In genomic region chr2:61362873-61363272, GRCh38 we compare ENCODE assay signal across 23 cellular contexts.
DNase-seq lines count a peak whose midpoint lies in the region; ATAC-seq and FAIRE-seq lines count a peak whose summit lies in the region.
"Had no signal": no experiment of that assay in that cellular context is flagged by ENCODE, and none has a peak within 500 bp of the region (broad histone marks: within the 10 kb centered on the region; RNA-seq: fewer than 3 reads in every experiment).

No MANE protein-coding gene starts in this region.

- H3K9me3 ChIP-seq in MG63: peaks cover 2% of the 10 kb centered on the region; the same call in 1 of the 2 replicates
- H3K9me3 ChIP-seq: BE2C had no signal

- H3K27ac Mint-ChIP-seq in activated T-cell treated with anti-CD3 and anti-CD28 coated beads, Interleukin-2, amount 50 U/mL, for 24 hours: peak overlapping the region; percentile 50
- no peak overlapping the region for H3K27ac Mint-ChIP-seq in activated T-cell treated with anti-CD3 and anti-CD28 coated beads, Interleukin-2, amount 50 U/mL, for 72 hours
- peak overlapping the region; percentile 21 to 71 for H3K27ac Mint-ChIP-seq in natural killer cell treated with Interleukin-12 subunit alpha and Interleukin-12 subunit beta and Interleukin-15 and Interleukin-18, amount 100 ng/mL, for 72 hours
- H3K27ac Mint-ChIP-seq: CD14-positive monocyte; CD4-positive, alpha-beta T cell; GM23338; H9 had no signal

- ATAC-seq in activated T-cell treated with anti-CD3 and anti-CD28 coated beads, Interleukin-2, amount 50 U/mL, for 72 hours (replicated peaks in 1 of 2): no peak
- peak; percentile 6 to 52 for ATAC-seq in natural killer cell treated with Interleukin-12 subunit alpha and Interleukin-12 subunit beta and Interleukin-15 and Interleukin-18, amount 100 ng/mL, for 72 hours
- ATAC-seq in GM19467 (IDR thresholded peaks at IDR 0.05; ENCODE audit: unreplicated experiment): no peak
- ATAC-seq: GM23338, HCT116 had no signal

- no peaks in the 10 kb centered on the region for H3K27me3 ChIP-seq in MG63
- H3K27me3 ChIP-seq: BE2C; BLaER1 treated with 17β-estradiol and CSF1 and Interleukin-3, amounts not matched to agents 10 nM and 100 nM had no signal

- H3K4me3 Mint-ChIP-seq in activated T-cell treated with anti-CD3 and anti-CD28 coated beads, Interleukin-2, amount 50 U/mL, for 24 hours: no peak overlapping the region
- H3K4me3 Mint-ChIP-seq in activated T-cell treated with anti-CD3 and anti-CD28 coated beads, Interleukin-2, amount 50 U/mL, for 72 hours: no peak overlapping the region
- no peak overlapping the region for H3K4me3 Mint-ChIP-seq in natural killer cell treated with Interleukin-12 subunit alpha and Interleukin-12 subunit beta and Interleukin-15 and Interleukin-18, amount 100 ng/mL, for 72 hours
- H3K4me3 Mint-ChIP-seq: CD14-positive monocyte; CD4-positive, alpha-beta T cell; CD8-positive, alpha-beta memory T cell; GM23338; H9 had no signal

- H3K27me3 Mint-ChIP-seq in activated T-cell treated with anti-CD3 and anti-CD28 coated beads, Interleukin-2, amount 50 U/mL, for 24 hours: no peaks in the 10 kb centered on the region
- H3K27me3 Mint-ChIP-seq in activated T-cell treated with anti-CD3 and anti-CD28 coated beads, Interleukin-2, amount 50 U/mL, for 72 hours (ENCODE audit: low read depth): no peaks in the 10 kb centered on the region
- no peaks in the 10 kb centered on the region for H3K27me3 Mint-ChIP-seq in natural killer cell treated with Interleukin-12 subunit alpha and Interleukin-12 subunit beta and Interleukin-15 and Interleukin-18, amount 100 ng/mL, for 72 hours
- H3K27me3 Mint-ChIP-seq: CD4-positive, alpha-beta T cell; CD8-positive, alpha-beta memory T cell had no signal

- no peak for DNase-seq in activated T-cell treated with anti-CD3 and anti-CD28 coated beads, Interleukin-2, amount 50 U/mL, for 24 hours
- no peak for DNase-seq in activated T-cell treated with anti-CD3 and anti-CD28 coated beads, Interleukin-2, amount 50 U/mL, for 72 hours
- DNase-seq in natural killer cell treated with Interleukin-12 subunit alpha and Interleukin-12 subunit beta and Interleukin-15 and Interleukin-18, amount 100 ng/mL, for 72 hours (ENCODE audit: low spot score): no peak
- DNase-seq in NCI-H2029 treated with DMSO at 0.1 percent for 48 hours (lab: John Stamatoyannopoulos, UW) (no peak), MG63 (no peak)
- DNase-seq: ACHN; AML-193; BE2C; CD4-positive, alpha-beta T cell; CD8-positive, alpha-beta memory T cell; DMS 273 treated with DMSO at 0.1 percent for 48 hours; DMS79; EL; GF-D8; H9 had no signal

- H3K9me3 Mint-ChIP-seq in activated T-cell treated with anti-CD3 and anti-CD28 coated beads, Interleukin-2, amount 50 U/mL, for 24 hours: peaks cover 2% of the 10 kb centered on the region
- H3K9me3 Mint-ChIP-seq in activated T-cell treated with anti-CD3 and anti-CD28 coated beads, Interleukin-2, amount 50 U/mL, for 72 hours: no peaks in the 10 kb centered on the region
- no peaks in the 10 kb centered on the region for H3K9me3 Mint-ChIP-seq in natural killer cell treated with Interleukin-12 subunit alpha and Interleukin-12 subunit beta and Interleukin-15 and Interleukin-18, amount 100 ng/mL, for 72 hours
- H3K9me3 Mint-ChIP-seq: CD4-positive, alpha-beta T cell; CD8-positive, alpha-beta memory T cell; GM23338; H9 had no signal

- peaks cover 58% of the 10 kb centered on the region for H3K4me1 Mint-ChIP-seq in activated T-cell treated with anti-CD3 and anti-CD28 coated beads, Interleukin-2, amount 50 U/mL, for 24 hours (ENCODE audit: low read depth)
- H3K4me1 Mint-ChIP-seq in activated T-cell treated with anti-CD3 and anti-CD28 coated beads, Interleukin-2, amount 50 U/mL, for 72 hours (ENCODE audit: low read depth): peaks cover 21% of the 10 kb centered on the region
- H3K4me1 Mint-ChIP-seq in natural killer cell treated with Interleukin-12 subunit alpha and Interleukin-12 subunit beta and Interleukin-15 and Interleukin-18, amount 100 ng/mL, for 72 hours (ENCODE audit: low read depth in 2 of 2): peaks cover 33 to 41% of the 10 kb centered on the region in 2 donors
- H3K4me1 Mint-ChIP-seq: GM23338 had no signal

- FAIRE-seq in colon (lab: Jason Lieb, UNC): peak; percentile 78
- FAIRE-seq: A204.1, GM18507 had no signal

- H3K36me3 Mint-ChIP-seq in activated T-cell treated with anti-CD3 and anti-CD28 coated beads, Interleukin-2, amount 50 U/mL, for 24 hours (ENCODE audit: low read depth): peaks cover 66% of the 10 kb centered on the region
- H3K36me3 Mint-ChIP-seq in activated T-cell treated with anti-CD3 and anti-CD28 coated beads, Interleukin-2, amount 50 U/mL, for 72 hours (ENCODE audit: insufficient read depth in 2 of 2): peaks cover 6 to 17% of the 10 kb centered on the region in 2 donors
- peaks cover 20% of the 10 kb centered on the region for H3K36me3 Mint-ChIP-seq in natural killer cell treated with Interleukin-12 subunit alpha and Interleukin-12 subunit beta and Interleukin-15 and Interleukin-18, amount 100 ng/mL, for 72 hours

- H3K36me3 ChIP-seq in MG63: peaks cover 30% of the 10 kb centered on the region
- H3K36me3 ChIP-seq: BE2C had no signal

- no peak overlapping the region for H3K4me3 ChIP-seq in MG63
- H3K4me3 ChIP-seq: BLaER1 treated with 17β-estradiol and CSF1 and Interleukin-3, amounts not matched to agents 10 nM and 100 nM; GM23338 had no signal

Comparison
In these comparisons a context has a peak if more than half of its experiments do, and no peak if none do; other contexts are left out.
1. ATAC-seq: peak in natural killer cell treated with Interleukin-12 subunit alpha and Interleukin-12 subunit beta and Interleukin-15 and Interleukin-18, amount 100 ng/mL, for 72 hours (2 of 2); none in activated T-cell treated with anti-CD3 and anti-CD28 coated beads, Interleukin-2, amount 50 U/mL, for 72 hours (0 of 2) and GM19467 (single experiment).